Comparison of ENCODE assay signal across 2 cellular contexts in genomic region chr2:117693651-117694050, GRCh38.
TF ChIP-seq lines count a peak whose summit lies in the region.

No MANE protein-coding gene starts in this region.

TF ChIP-seq in SK-N-SH, 30 proteins besides CTCF, POLR2A, EP300 and RAD21 (continued from another document):
- peak; percentile 46; the same call in 1 of the 2 replicates for TF ChIP-seq USF1 (IDR thresholded peaks at IDR 0.05; ENCODE audit: borderline replicate concordance, low read depth)
- TF ChIP-seq USF2 (IDR thresholded peaks at IDR 0.05; ENCODE audit: borderline replicate concordance, low read depth, low read length) = peak; percentile 16; the same call in 1 of the 2 replicates
TF ChIP-seq in SK-N-SH: peak in this region for 2.

TF ChIP-seq in SK-N-SH treated with all-trans-retinoic acid at 6 μM for 48 hours, 23 proteins besides CTCF, POLR2A, EP300 and RAD21 (continued from another document):
- no peak for TF ChIP-seq POU6F1 (CRISPR knock-in tag; IDR thresholded peaks at IDR 0.05; ENCODE audit: borderline replicate concordance, low read depth)
- no peak for TF ChIP-seq OSR1 (CRISPR knock-in tag; IDR thresholded peaks at IDR 0.05)
- no peak for TF ChIP-seq PATZ1 (CRISPR knock-in tag; IDR thresholded peaks at IDR 0.05; ENCODE audit: borderline replicate concordance)
- TF ChIP-seq TSHZ2 (CRISPR knock-in tag; IDR thresholded peaks at IDR 0.05) = no peak
- TF ChIP-seq RARB (CRISPR knock-in tag; IDR thresholded peaks at IDR 0.05) = no peak
- no peak for TF ChIP-seq ARNTL (CRISPR knock-in tag; IDR thresholded peaks at IDR 0.05; ENCODE audit: borderline replicate concordance, low read depth)
- TF ChIP-seq BACH2 (CRISPR knock-in tag; IDR thresholded peaks at IDR 0.05; ENCODE audit: borderline replicate concordance) = no peak
- no peak for TF ChIP-seq TOX (CRISPR knock-in tag; IDR thresholded peaks at IDR 0.05; ENCODE audit: borderline replicate concordance)
- TF ChIP-seq GLIS3 (CRISPR knock-in tag; IDR thresholded peaks at IDR 0.05) = no peak
- TF ChIP-seq CSRNP3 (CRISPR knock-in tag; IDR thresholded peaks at IDR 0.05) = no peak
- TF ChIP-seq PPARA (CRISPR knock-in tag; IDR thresholded peaks at IDR 0.05; ENCODE audit: borderline replicate concordance) = no peak
- no peak for TF ChIP-seq ISL1 (CRISPR knock-in tag; IDR thresholded peaks at IDR 0.05)
TF ChIP-seq in SK-N-SH treated with all-trans-retinoic acid at 6 μM for 48 hours: peak in this region for 0.
